In genomic region chr19:36605839-36606478, GRCh38 we compare ENCODE assay signal across 8 cellular contexts. TPM values are rescaled to one million over a fixed set of nuclear protein-coding genes. Genes with fewer than 3 reads are reported as not detected.
DNase-seq lines count a peak whose midpoint lies in the region; ATAC-seq and TF ChIP-seq lines count a peak whose summit lies in the region.

No MANE protein-coding gene starts in this region.

- H3K9me3 ChIP-seq in effector memory CD4-positive, alpha-beta T cell (ENCODE audit: control insufficient read depth, low read length) = peaks cover 4% of the 10 kb centered on the region

- H3K4me1 ChIP-seq in effector memory CD4-positive, alpha-beta T cell (ENCODE audit: control insufficient read depth, insufficient read depth, low read length, poor library complexity, severe bottlenecking) = peaks cover 10% of the 10 kb centered on the region

- peak overlapping the region; percentile 81 for H3K4me3 Mint-ChIP-seq in activated CD4-positive, alpha-beta T cell treated with anti-CD3 and anti-CD28 coated beads for 36 hours
- H3K4me3 Mint-ChIP-seq in nephron progenitor cell = peak overlapping the region; percentile 93

- H3K36me3 ChIP-seq in effector memory CD4-positive, alpha-beta T cell (ENCODE audit: control insufficient read depth, insufficient read depth, low read length) = peaks cover 20% of the 10 kb centered on the region

- H3K36me3 Mint-ChIP-seq in activated CD4-positive, alpha-beta T cell treated with anti-CD3 and anti-CD28 coated beads for 36 hours (ENCODE audit: low read depth) = peaks cover 50% of the 10 kb centered on the region
- H3K36me3 Mint-ChIP-seq in nephron progenitor cell (ENCODE audit: low read depth) = peaks cover 77% of the 10 kb centered on the region

- no peaks in the 10 kb centered on the region for H3K27me3 ChIP-seq in effector memory CD4-positive, alpha-beta T cell (replicated peaks; ENCODE audit: control insufficient read depth, insufficient read depth, low read length, poor library complexity, severe bottlenecking)

- ATAC-seq in activated CD4-positive, alpha-beta T cell treated with anti-CD3 and anti-CD28 coated beads for 36 hours = peak; percentile 7

- intact Hi-C loops in activated CD4-positive, alpha-beta T cell treated with anti-CD3 and anti-CD28 coated beads for 36 hours (cut with DNase I, micrococcal nuclease) = loop anchor here (1.0 to 10.0 kb wide), 11 partner anchors 33 to 764 kb away; partner anchors contain the start of genes ZNF461 (in 2 of the 2), ZNF529 (in 2 of the 2), ZNF146 (in 1 of the 2) and ZNF260 (in 1 of the 2)

- H3K27ac ChIP-seq in effector memory CD4-positive, alpha-beta T cell (ENCODE audit: insufficient read depth, low read length, poor library complexity, severe bottlenecking) = peak overlapping the region; percentile 89

- in situ Hi-C loops in GM13976 (cut with MboI; ENCODE audit: low sequenced_read_pairs, unreplicated experiment) = no loop called here

- CTCF ChIA-PET in activated CD4-positive, alpha-beta T cell treated with anti-CD3 and anti-CD28 coated beads for 36 hours (lab: Charles Lee) = interaction anchor here (0.9 kb wide), 2 partner anchors 20 to 188 kb away, joined by 3 read pairs; no protein-coding TSS in a partner anchor

- H3K4me1 Mint-ChIP-seq in activated CD4-positive, alpha-beta T cell treated with anti-CD3 and anti-CD28 coated beads for 36 hours = peaks cover 20% of the 10 kb centered on the region
- peaks cover 22% of the 10 kb centered on the region for H3K4me1 Mint-ChIP-seq in nephron progenitor cell

- H3K9me3 Mint-ChIP-seq in activated CD4-positive, alpha-beta T cell treated with anti-CD3 and anti-CD28 coated beads for 36 hours (ENCODE audit: low read depth) = peaks cover 9% of the 10 kb centered on the region
- peaks cover 68% of the 10 kb centered on the region for H3K9me3 Mint-ChIP-seq in nephron progenitor cell

- H3K27ac Mint-ChIP-seq in activated CD4-positive, alpha-beta T cell treated with anti-CD3 and anti-CD28 coated beads for 36 hours = peak overlapping the region; percentile 91
- no peak overlapping the region for H3K27ac Mint-ChIP-seq in nephron progenitor cell

- TF ChIP-seq CTCF in nephron progenitor cell (IDR thresholded peaks at IDR 0.05) (no peak), GM13976 (IDR thresholded peaks at IDR 0.05; ENCODE audit: borderline replicate concordance, control extremely low read depth, extremely low read depth, insufficient read depth, missing control alignments) (no peak)

- DNase-seq in activated CD4-positive, alpha-beta T cell treated with anti-CD3 and anti-CD28 coated beads for 36 hours = no peak
- DNase-seq in activated CD4-positive, alpha-beta T cell treated with anti-CD3 and anti-CD28 coated beads, Interleukin-2, amount 50 U/mL, for 48 hours = no peak
- DNase-seq in NCI-H82 (lab: John Stamatoyannopoulos, UW) (peak; percentile 55), nephron progenitor cell (no peak), NCI-H345 (lab: John Stamatoyannopoulos, UW) (no peak), GM13976 (ENCODE audit: low spot score) (no peak)
- no peak for DNase-seq in effector memory CD4-positive, alpha-beta T cell
- DNase-seq in effector CD4-positive, alpha-beta T cell = no peak

- H3K27me3 Mint-ChIP-seq in activated CD4-positive, alpha-beta T cell treated with anti-CD3 and anti-CD28 coated beads for 36 hours = no peaks in the 10 kb centered on the region
- peaks cover 11% of the 10 kb centered on the region for H3K27me3 Mint-ChIP-seq in nephron progenitor cell (ENCODE audit: low read depth, poor library complexity)

- POLR2A ChIA-PET in activated CD4-positive, alpha-beta T cell treated with anti-CD3 and anti-CD28 coated beads for 36 hours (lab: Charles Lee) = interaction anchor here (1.5 kb wide), 1 partner anchor 33 kb away, joined by 8 read pairs; the partner anchor contains the start of gene ZNF529

- H3K4me3 ChIP-seq in effector memory CD4-positive, alpha-beta T cell (ENCODE audit: insufficient read depth, low read depth, low read length, poor library complexity, severe bottlenecking) = peak overlapping the region; percentile 73

RNA-seq across cellular contexts. Expression of gene ZNF382, which starts 0.8 kb away (rescaled TPM):
- total RNA-seq in activated CD4-positive, alpha-beta T cell treated with anti-CD3 and anti-CD28 coated beads for 36 hours = 10 to 100 TPM; 14.9 to 20.0 TPM

RNA-seq across cellular contexts. Expression of gene ZNF529, which starts 32.9 kb away (rescaled TPM):
- total RNA-seq in activated CD4-positive, alpha-beta T cell treated with anti-CD3 and anti-CD28 coated beads for 36 hours = 10 to 100 TPM; 12.5 to 19.2 TPM
